ENCODE assay signal across 8 cellular contexts in the genomic region with DNA sequence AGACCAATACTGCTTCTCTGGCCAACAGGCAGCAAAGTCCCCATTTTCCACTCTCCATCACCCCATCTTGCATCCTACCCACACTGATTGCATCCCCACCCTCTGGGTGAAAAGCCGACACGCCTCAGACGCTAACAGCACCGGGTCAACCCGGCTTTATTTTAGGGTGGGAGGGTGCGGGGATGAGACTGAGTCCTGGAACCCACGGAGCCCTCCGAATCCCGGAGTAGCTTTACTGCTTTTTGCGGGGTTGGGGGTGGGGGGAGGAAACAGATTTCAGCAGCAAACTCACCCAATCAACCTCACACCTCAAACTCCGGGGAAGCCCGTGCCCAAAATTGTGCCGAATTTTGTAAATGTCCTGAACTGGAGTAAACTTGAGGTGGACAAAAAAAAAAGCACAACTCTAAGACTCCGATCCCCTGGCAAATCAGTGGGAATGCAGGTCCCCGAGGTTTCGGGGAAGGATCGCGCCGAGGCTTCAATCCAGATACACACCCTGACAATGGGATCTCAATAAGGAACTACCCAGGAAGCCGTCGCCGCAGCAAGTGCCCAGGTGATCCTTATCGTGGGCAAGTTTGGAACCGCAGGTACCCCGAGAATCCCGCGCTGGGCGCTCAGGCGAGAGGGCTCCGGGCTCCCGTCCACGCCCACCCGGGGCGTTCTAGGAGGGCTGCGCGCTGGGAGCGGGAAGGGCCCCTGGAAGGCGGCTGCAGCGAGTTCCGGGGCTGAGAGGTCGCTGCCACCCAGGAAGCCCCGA. TPM values are rescaled to one million over a fixed set of nuclear protein-coding genes. Genes with fewer than 3 reads are reported as not detected.
DNase-seq lines count a peak whose midpoint lies in the region; ATAC-seq and TF ChIP-seq lines count a peak whose summit lies in the region.

No MANE protein-coding gene starts in this region.

- CTCF ChIA-PET in activated CD8-positive, alpha-beta memory T cell treated with anti-CD3 and anti-CD28 coated beads, Interleukin-2, amount 10 ng/mL, durations not matched to agents 7 days and 5 days (lab: Charles Lee), result interaction anchor here (0.6 to 2.8 kb wide), 10 partner anchors 8 to 150 kb away, joined by 3 to 21 read pairs (median 3); a partner anchor contains a TSS

- no peaks in the 10 kb centered on the region for H3K9me2 ChIP-seq in SU-DHL-6 (replicated peaks; ENCODE audit: insufficient read depth, low read length)

- no peaks in the 10 kb centered on the region for H3K9me3 ChIP-seq in SU-DHL-6 (ENCODE audit: insufficient read depth, low read length)

- H3K9ac ChIP-seq in SU-DHL-6 (ENCODE audit: low read length), result peak overlapping the region; percentile 89

- ATAC-seq in activated CD8-positive, alpha-beta memory T cell treated with anti-CD3 and anti-CD28 coated beads, Interleukin-2, amount 10 ng/mL, durations not matched to agents 7 days and 5 days, result no peak
- no peak for ATAC-seq in HG03469 (IDR thresholded peaks at IDR 0.05; ENCODE audit: unreplicated experiment)
- no peak for ATAC-seq in HG03039 (IDR thresholded peaks at IDR 0.05; ENCODE audit: unreplicated experiment)
- no peak for ATAC-seq in GM18858 (IDR thresholded peaks at IDR 0.05; ENCODE audit: unreplicated experiment)

- H4K20me1 ChIP-seq in SU-DHL-6 (ENCODE audit: low read depth, low read length), result no peaks in the 10 kb centered on the region

- no peaks in the 10 kb centered on the region for H3K27me3 ChIP-seq in SU-DHL-6 (ENCODE audit: low read length)

- H3K79me2 ChIP-seq in SU-DHL-6 (ENCODE audit: insufficient read depth, low read length), result peaks cover 8% of the 10 kb centered on the region; the same call in 1 of the 2 replicates

- H3K36me3 Mint-ChIP-seq in activated CD8-positive, alpha-beta memory T cell treated with anti-CD3 and anti-CD28 coated beads, Interleukin-2, amount 10 ng/mL, durations not matched to agents 7 days and 5 days, result peaks cover 25% of the 10 kb centered on the region
- no peaks in the 10 kb centered on the region for H3K36me3 Mint-ChIP-seq in endothelial cell (ENCODE audit: low read depth, unreplicated experiment)
- no peaks in the 10 kb centered on the region for H3K36me3 Mint-ChIP-seq in nephron progenitor cell (ENCODE audit: low read depth)

- H3F3A ChIP-seq in SU-DHL-6 (ENCODE audit: insufficient read depth), result 0 out of 2 replicates have a peak, but pooled peaks cover 4% of the 10 kb centered on the region

- peaks cover 49% of the 10 kb centered on the region for H3K4me1 Mint-ChIP-seq in activated CD8-positive, alpha-beta memory T cell treated with anti-CD3 and anti-CD28 coated beads, Interleukin-2, amount 10 ng/mL, durations not matched to agents 7 days and 5 days
- H3K4me1 Mint-ChIP-seq in endothelial cell (ENCODE audit: unreplicated experiment), result peaks cover 11% of the 10 kb centered on the region
- H3K4me1 Mint-ChIP-seq in nephron progenitor cell, result peaks cover 10% of the 10 kb centered on the region

- H3K27me3 Mint-ChIP-seq in activated CD8-positive, alpha-beta memory T cell treated with anti-CD3 and anti-CD28 coated beads, Interleukin-2, amount 10 ng/mL, durations not matched to agents 7 days and 5 days, result no peaks in the 10 kb centered on the region
- H3K27me3 Mint-ChIP-seq in endothelial cell (ENCODE audit: unreplicated experiment), result no peaks in the 10 kb centered on the region
- peaks cover 56% of the 10 kb centered on the region for H3K27me3 Mint-ChIP-seq in nephron progenitor cell (ENCODE audit: low read depth, poor library complexity)

- no peaks in the 10 kb centered on the region for H3K36me3 ChIP-seq in SU-DHL-6 (ENCODE audit: low read length)

- peak overlapping the region; percentile 99 for H2AFZ ChIP-seq in SU-DHL-6 (ENCODE audit: low read depth, low read length, severe bottlenecking)

- H3K4me2 ChIP-seq in SU-DHL-6 (ENCODE audit: low read depth, low read length, poor library complexity, severe bottlenecking), result peak overlapping the region; percentile 88

- peak overlapping the region; percentile 87 for H3K27ac Mint-ChIP-seq in activated CD8-positive, alpha-beta memory T cell treated with anti-CD3 and anti-CD28 coated beads, Interleukin-2, amount 10 ng/mL, durations not matched to agents 7 days and 5 days
- H3K27ac Mint-ChIP-seq in endothelial cell (ENCODE audit: unreplicated experiment), result peak overlapping the region; percentile 24
- H3K27ac Mint-ChIP-seq in nephron progenitor cell, result no peak overlapping the region

- peak overlapping the region; percentile 53; the same call in 1 of the 2 replicates for H3K27ac ChIP-seq in SU-DHL-6 (ENCODE audit: low read depth, low read length)

- H3K9me3 Mint-ChIP-seq in activated CD8-positive, alpha-beta memory T cell treated with anti-CD3 and anti-CD28 coated beads, Interleukin-2, amount 10 ng/mL, durations not matched to agents 7 days and 5 days (ENCODE audit: low read depth), result no peaks in the 10 kb centered on the region
- H3K9me3 Mint-ChIP-seq in endothelial cell (ENCODE audit: unreplicated experiment) (no peaks in the 10 kb centered on the region), nephron progenitor cell (no peaks in the 10 kb centered on the region)

- no peak for TF ChIP-seq CTCF in SU-DHL-6 (IDR thresholded peaks at IDR 0.05; ENCODE audit: insufficient read depth, low read length, poor library complexity, severe bottlenecking)
- no peak for TF ChIP-seq CTCF in endothelial cell (IDR thresholded peaks at IDR 0.05; ENCODE audit: unreplicated experiment)
- no peak for TF ChIP-seq CTCF in nephron progenitor cell (IDR thresholded peaks at IDR 0.05)

- peak overlapping the region; percentile 93 for H3K4me3 Mint-ChIP-seq in activated CD8-positive, alpha-beta memory T cell treated with anti-CD3 and anti-CD28 coated beads, Interleukin-2, amount 10 ng/mL, durations not matched to agents 7 days and 5 days
- H3K4me3 Mint-ChIP-seq in endothelial cell (ENCODE audit: unreplicated experiment) (peak overlapping the region; percentile 93), nephron progenitor cell (peak overlapping the region; percentile 82)

- peak; percentile 60 for DNase-seq in activated CD8-positive, alpha-beta memory T cell treated with anti-CD3 and anti-CD28 coated beads, Interleukin-2, amount 10 ng/mL, durations not matched to agents 7 days and 5 days
- DNase-seq in activated CD8-positive, alpha-beta memory T cell treated with anti-CD3 and anti-CD28 coated beads for 24 hours, result no peak
- DNase-seq in endothelial cell (ENCODE audit: low spot score) (no peak), nephron progenitor cell (peak; percentile 13)

- H3K4me3 ChIP-seq in SU-DHL-6 (ENCODE audit: insufficient read depth, low read length, poor library complexity, severe bottlenecking), result peak overlapping the region; percentile 93

RNA-seq across cellular contexts. Expression of a gene that starts 1.1 kb away (rescaled TPM):
- 10 to 100 TPM; 70.8 to 73.2 TPM for total RNA-seq in activated CD8-positive, alpha-beta memory T cell treated with anti-CD3 and anti-CD28 coated beads, Interleukin-2, amount 10 ng/mL, durations not matched to agents 7 days and 5 days
- 11.2 TPM for total RNA-seq in endothelial cell (ENCODE audit: unreplicated experiment)

Comparison
In these comparisons a context has a peak if more than half of its experiments do, and no peak if none do; other contexts are left out.
1. DNase-seq: peak in activated CD8-positive, alpha-beta memory T cell treated with anti-CD3 and anti-CD28 coated beads, Interleukin-2, amount 10 ng/mL, durations not matched to agents 7 days and 5 days (single experiment) and nephron progenitor cell (single experiment); none in activated CD8-positive, alpha-beta memory T cell treated with anti-CD3 and anti-CD28 coated beads for 24 hours (single experiment) and endothelial cell (single experiment).
2. Peak in every context shown above with its lines, with median percentiles within 50 percentile points of each other: H3K4me3 Mint-ChIP-seq.